ENCODE assay signal across 15 cellular contexts in genomic region chr11:108985611-108986279, GRCh38.
DNase-seq lines count a peak whose midpoint lies in the region; ATAC-seq, FAIRE-seq and TF ChIP-seq lines count a peak whose summit lies in the region.
"Had no signal": no experiment of that assay in that cellular context is flagged by ENCODE, and none has a peak within 500 bp of the region (broad histone marks: within the 10 kb centered on the region; RNA-seq: fewer than 3 reads in every experiment).

No MANE protein-coding gene starts in this region.

- CTCF ChIA-PET in HepG2 (lab: Yijun Ruan, JAX; ENCODE audit: low intra/inter-chr PET ratio, low total read pairs): no interaction called here

- no peak for ATAC-seq in HepG2
- no peak for ATAC-seq in right lobe of liver
- peak; percentile 84 for ATAC-seq in foreskin keratinocyte
- no peak for ATAC-seq in naive thymus-derived CD8-positive, alpha-beta T cell
- ATAC-seq in stimulated activated naive CD8-positive, alpha-beta T cell treated with anti-CD3 and anti-CD28 coated beads, Interleukin-15, Interleukin-2, amounts not matched to agents 100 U/mL and 50 U/mL, for 24 hours: no peak
- ATAC-seq: activated CD8-positive, alpha-beta T cell treated with anti-CD3 and anti-CD28 coated beads, Interleukin-2, amount 10 ng/mL, durations not matched to agents 7 days and 5 days; esophagus mucosa had no signal

- H3K4me3 ChIP-seq in HepG2 (replicated peaks in 1 of 3; ENCODE audit: insufficient read depth in 1 of 3, low read depth in 2 of 3, low read length in 3 of 3) (no peak overlapping the region), right lobe of liver (no peak overlapping the region), astrocyte of the cerebellum (ENCODE audit: low read depth, low read length) (no peak overlapping the region)
- H3K4me3 ChIP-seq: testis had no signal

- no peak overlapping the region for H3K9ac ChIP-seq in HepG2 (ENCODE audit: insufficient read depth, low read depth, low read length)

- H3K79me2 ChIP-seq in HepG2 (ENCODE audit: insufficient read depth, low read length): no peaks in the 10 kb centered on the region

- no peak overlapping the region for H2AFZ ChIP-seq in HepG2 (ENCODE audit: low read length)

- H3K36me3 Mint-ChIP-seq in naive thymus-derived CD8-positive, alpha-beta T cell: peaks cover 0 to 7% (median 3%) of the 10 kb centered on the region in 3 donors

- no peaks in the 10 kb centered on the region for H4K20me1 ChIP-seq in HepG2 (ENCODE audit: insufficient read depth, low read length)

- DNase-seq in HepG2 (ENCODE audit: low spot score) (no peak), right lobe of liver (no peak), astrocyte of the cerebellum (ENCODE audit: low read depth) (peak; percentile 49), foreskin keratinocyte (peak in 1 of 2 donors; percentile 49), posterior vena cava (ENCODE audit: low spot score) (no peak)
- no peak for DNase-seq in naive thymus-derived CD8-positive, alpha-beta T cell
- DNase-seq in stimulated activated naive CD8-positive, alpha-beta T cell treated with anti-CD3 and anti-CD28 coated beads, Interleukin-15, Interleukin-2, amounts not matched to agents 100 U/mL and 50 U/mL, for 24 hours: no peak
- DNase-seq: activated CD8-positive, alpha-beta T cell treated with anti-CD3 and anti-CD28 coated beads, Interleukin-2, amount 10 ng/mL, durations not matched to agents 7 days and 5 days; left cardiac atrium; NCI-H2081; testis had no signal

- H3K27me3 ChIP-seq in HepG2 (ENCODE audit: control insufficient read depth in 1 of 2, insufficient read depth in 2 of 2, low read length in 2 of 2) (no peaks in the 10 kb centered on the region), right lobe of liver (no peaks in the 10 kb centered on the region), foreskin keratinocyte (no peaks in the 10 kb centered on the region)
- H3K27me3 ChIP-seq: neutrophil, testis had no signal

- peaks cover 0 to 4% (median 0%) of the 10 kb centered on the region in 5 donors for H3K27me3 Mint-ChIP-seq in naive thymus-derived CD8-positive, alpha-beta T cell

- TF ChIP-seq POLR2A in HepG2 (IDR thresholded peaks at IDR 0.05; ENCODE audit: insufficient read depth in 1 of 2, low read depth in 2 of 2, low read length in 2 of 2): no peak
- no peak for TF ChIP-seq POLR2A in right lobe of liver (IDR thresholded peaks at IDR 0.05)

- no peaks in the 10 kb centered on the region for H3K4me1 Mint-ChIP-seq in naive thymus-derived CD8-positive, alpha-beta T cell

- intact Hi-C loops in HepG2 (cut with micrococcal nuclease; ENCODE audit: unreplicated experiment) (no loop called here), right lobe of liver (cut with DNase I) (no loop called here), posterior vena cava (cut with DNase I) (no loop called here)

- H3K27ac ChIP-seq in HepG2 (ENCODE audit: extremely low read length, insufficient read depth, low read length) (no peak overlapping the region), right lobe of liver (no peak overlapping the region), foreskin keratinocyte (no peak overlapping the region), temporal lobe (ENCODE audit: low read depth, low read length) (peak overlapping the region; percentile 44)
- H3K27ac ChIP-seq: neutrophil, testis had no signal

- peaks cover 0 to 17% (median 3%) of the 10 kb centered on the region in 9 donors for H3K9me3 Mint-ChIP-seq in naive thymus-derived CD8-positive, alpha-beta T cell
- H3K9me3 Mint-ChIP-seq: T-helper 2 cell treated with Interferon-gamma antibody and Interleukin-4, amounts not matched to agents 5 μg/mL and 100 μg/mL, for 36 hours had no signal

- no TSS peak for BruUV-seq in HepG2 (replicated peaks; lab: Mats Ljungman, UMichigan)

- in situ Hi-C loops in HepG2 (cut with HindIII; ENCODE audit: extremely low pct_ligation_motif_present, low pct_unique_long_range_greater_than_20kb): no loop called here
- in situ Hi-C loops in astrocyte of the cerebellum (cut with HindIII; ENCODE audit: low sequenced_read_pairs): no loop called here

- H3K4me2 ChIP-seq in HepG2 (ENCODE audit: low read depth, low read length): no peak overlapping the region

- no peak overlapping the region for H3K27ac Mint-ChIP-seq in naive thymus-derived CD8-positive, alpha-beta T cell
- H3K27ac Mint-ChIP-seq: activated CD8-positive, alpha-beta T cell treated with anti-CD3 and anti-CD28 coated beads, Interleukin-2, amount 10 ng/mL, durations not matched to agents 7 days and 5 days; T-helper 2 cell treated with Interferon-gamma antibody and Interleukin-4, amounts not matched to agents 5 μg/mL and 100 μg/mL, for 36 hours had no signal

- TF ChIP-seq EP300 in HepG2 (IDR thresholded peaks at IDR 0.05; ENCODE audit: low read depth in 2 of 2, low read length in 2 of 2) (no peak), HepG2 (CRISPR knock-in tag; IDR thresholded peaks at IDR 0.05; ENCODE audit: borderline replicate concordance) (no peak)

- 0% methylated on average over 2 of the region's 2 CpGs for WGBS in HepG2 (ENCODE audit: low lambda C conversion rate)
- 78% methylated on average over 1 of the region's 2 CpGs for WGBS in right lobe of liver (ENCODE audit: insufficient coverage, low coverage, low lambda C conversion rate, missing lambda C conversion rate)

- TF ChIP-seq RAD21 in HepG2 (CRISPR knock-in tag; IDR thresholded peaks at IDR 0.05): no peak

- H3K4me1 ChIP-seq in HepG2 (ENCODE audit: insufficient read depth, low read length) (no peaks in the 10 kb centered on the region), right lobe of liver (no peaks in the 10 kb centered on the region), foreskin keratinocyte (peaks cover 8% of the 10 kb centered on the region)

- no peak overlapping the region for H3K4me3 Mint-ChIP-seq in naive thymus-derived CD8-positive, alpha-beta T cell
- H3K4me3 Mint-ChIP-seq: activated CD8-positive, alpha-beta T cell treated with anti-CD3 and anti-CD28 coated beads, Interleukin-2, amount 10 ng/mL, durations not matched to agents 7 days and 5 days; T-helper 2 cell treated with Interferon-gamma antibody and Interleukin-4, amounts not matched to agents 5 μg/mL and 100 μg/mL, for 36 hours had no signal

- H3K9me3 ChIP-seq in HepG2 (ENCODE audit: low read length) (no peaks in the 10 kb centered on the region), right lobe of liver (no peaks in the 10 kb centered on the region)
- H3K9me3 ChIP-seq: neutrophil, testis had no signal

- FAIRE-seq in HepG2 (lab: Jason Lieb, UNC): no peak

- TF ChIP-seq CTCF in HepG2 (CRISPR knock-in tag; IDR thresholded peaks at IDR 0.05) (no peak), right lobe of liver (IDR thresholded peaks at IDR 0.05) (no peak), astrocyte of the cerebellum (IDR thresholded peaks at IDR 0.05; ENCODE audit: low read depth, low read length, missing control alignments) (no peak), foreskin keratinocyte (conservative IDR thresholded peaks at IDR 0.05) (no peak)

- H3K36me3 ChIP-seq in HepG2 (replicated peaks in 1 of 2; ENCODE audit: control insufficient read depth in 1 of 2, insufficient read depth in 2 of 2, low read length in 2 of 2): no peaks in the 10 kb centered on the region
- H3K36me3 ChIP-seq in right lobe of liver: no peaks in the 10 kb centered on the region
- H3K36me3 ChIP-seq: neutrophil had no signal

- POLR2A ChIA-PET in HepG2 (lab: Yijun Ruan, JAX): no interaction called here
- POLR2A ChIA-PET in naive thymus-derived CD8-positive, alpha-beta T cell (lab: Charles Lee): no interaction called here

TF ChIP-seq in HepG2, 621 proteins besides CTCF, POLR2A, EP300 and RAD21:
- no peak for TF ChIP-seq ZNF598 (CRISPR knock-in tag; IDR thresholded peaks at IDR 0.05; ENCODE audit: borderline replicate concordance)
- TF ChIP-seq ATF7 (IDR thresholded peaks at IDR 0.05): peak; percentile 45; the same call in 1 of the 2 replicates
- no peak for TF ChIP-seq ATF7 (CRISPR knock-in tag; IDR thresholded peaks at IDR 0.05)
